17 cellular contexts compared by ENCODE assay signal in genomic region chr5:134084166-134084565, GRCh38.
"Had no signal": no experiment of that assay in that cellular context is flagged by ENCODE, and none has a peak within 500 bp of the region (broad histone marks: within the 10 kb centered on the region; RNA-seq: fewer than 3 reads in every experiment).

No MANE protein-coding gene starts in this region.

- H3K27me3 ChIP-seq: body of pancreas, pancreas, thyroid gland, vagina had no signal

- H3K36me3 Mint-ChIP-seq: memory B cell, WTC11 had no signal

- H3K4me1 ChIP-seq: body of pancreas, left ventricle myocardium inferior, pancreas, thyroid gland, vagina had no signal

- H3K4me3 ChIP-seq: body of pancreas, left ventricle myocardium inferior, pancreas, skin epidermis, thyroid gland, vagina had no signal

- ATAC-seq: body of pancreas; effector memory CD8-positive, alpha-beta T cell; pancreas; WTC11 had no signal

- H3K27me3 Mint-ChIP-seq: central memory CD8-positive, alpha-beta T cell; effector memory CD8-positive, alpha-beta T cell had no signal

- H3K4me3 Mint-ChIP-seq: activated CD4-positive, alpha-beta memory T cell treated with anti-CD3 and anti-CD28 coated beads, Interleukin-2, amount 10 ng/mL, durations not matched to agents 7 days and 5 days; central memory CD8-positive, alpha-beta T cell; effector memory CD8-positive, alpha-beta T cell; memory B cell; neural crest cell; T-helper 1 cell treated with Interleukin-12 subunit alpha and Interleukin-12 subunit beta and Interleukin-4 antibody, amounts not matched to agents 30 μg/mL and 1 μg/mL, for 36 hours; WTC11 had no signal

- H3K27ac ChIP-seq: body of pancreas, epithelial cell of prostate, left ventricle myocardium inferior, pancreas, skin epidermis, thyroid gland, vagina had no signal

- H3K27ac Mint-ChIP-seq: activated CD4-positive, alpha-beta memory T cell treated with anti-CD3 and anti-CD28 coated beads, Interleukin-2, amount 10 ng/mL, durations not matched to agents 7 days and 5 days; activated T-helper 2 cell treated with anti-CD3 and anti-CD28 coated beads, Interferon-gamma antibody, Interleukin-2, Interleukin-4, amounts not matched to agents 10 μg/mL and 5 μg/mL and 100 μg/mL, durations not matched to agents 14 hours and 24 hours and 36 hours; memory B cell; T-helper 1 cell treated with Interleukin-12 subunit alpha and Interleukin-12 subunit beta and Interleukin-4 antibody, amounts not matched to agents 30 μg/mL and 1 μg/mL, for 36 hours; WTC11 had no signal

- DNase-seq: activated CD4-positive, alpha-beta memory T cell treated with anti-CD3 and anti-CD28 coated beads, Interleukin-2, amount 10 ng/mL, durations not matched to agents 7 days and 5 days; body of pancreas; effector memory CD8-positive, alpha-beta T cell; kidney; left ventricle myocardium inferior; pancreas; stimulated activated CD4-positive, alpha-beta T cell treated with anti-CD3 and anti-CD28 coated beads, Interleukin-4, amount 100 ng/mL, for 4 hours; thyroid gland had no signal

- H3K36me3 ChIP-seq: left ventricle myocardium inferior, pancreas, thyroid gland, vagina had no signal

- H3K9me3 Mint-ChIP-seq: activated CD4-positive, alpha-beta memory T cell treated with anti-CD3 and anti-CD28 coated beads, Interleukin-2, amount 10 ng/mL, durations not matched to agents 7 days and 5 days; activated T-helper 2 cell treated with anti-CD3 and anti-CD28 coated beads, Interferon-gamma antibody, Interleukin-2, Interleukin-4, amounts not matched to agents 10 μg/mL and 5 μg/mL and 100 μg/mL, durations not matched to agents 14 hours and 24 hours and 36 hours; central memory CD8-positive, alpha-beta T cell; effector memory CD8-positive, alpha-beta T cell; memory B cell; neural crest cell; T-helper 1 cell treated with Interleukin-12 subunit alpha and Interleukin-12 subunit beta and Interleukin-4 antibody, amounts not matched to agents 30 μg/mL and 1 μg/mL, for 36 hours; WTC11 had no signal

- H3K4me1 Mint-ChIP-seq: neural crest cell had no signal

- H3K9me3 ChIP-seq: body of pancreas, left ventricle myocardium inferior, pancreas, thyroid gland, vagina had no signal
